ENCODE assay signal across 6 cellular contexts in genomic region chr5:178662541-178662860, GRCh38.
"Had no signal": no experiment of that assay in that cellular context is flagged by ENCODE, and none has a peak within 500 bp of the region (broad histone marks: within the 10 kb centered on the region; RNA-seq: fewer than 3 reads in every experiment).

No MANE protein-coding gene starts in this region.

- H3K27ac ChIP-seq: HL-60 had no signal

- ATAC-seq: HepG2 had no signal

- H3K4me3 ChIP-seq: K562 had no signal

- DNase-seq: IMR-90, KBM-7, KG1 had no signal
